In genomic region chr9:127541865-127542264, GRCh38 we compare ENCODE assay signal across 10 cellular contexts.
DNase-seq lines count a peak whose midpoint lies in the region; ATAC-seq and TF ChIP-seq lines count a peak whose summit lies in the region.
"Had no signal": no experiment of that assay in that cellular context is flagged by ENCODE, and none has a peak within 500 bp of the region (broad histone marks: within the 10 kb centered on the region; RNA-seq: fewer than 3 reads in every experiment).

No MANE protein-coding gene starts in this region.

- peak; percentile 3 for ATAC-seq in left lung
- ATAC-seq: natural killer cell treated with Interleukin-12 subunit alpha and Interleukin-12 subunit beta and Interleukin-15 and Interleukin-18, amount 100 ng/mL, for 72 hours had no signal

- H3K4me1 ChIP-seq in left lung (peaks cover 57 to 99% of the 10 kb centered on the region in 2 donors), suprapubic skin (peaks cover 98% of the 10 kb centered on the region)

- DNase-seq in GOT3 (lab: John Stamatoyannopoulos, UW) (peak; percentile 22), cardiac fibroblast (ENCODE audit: low read depth in 2 of 2) (peak; percentile 80 to 84), left lung (no peak), suprapubic skin (ENCODE audit: low spot score in 2 of 2) (peak in 1 of 2 donors; percentile 78), GM10266 (ENCODE audit: extremely low spot score) (no peak), hippocampal formation (lab: John Stamatoyannopoulos, UW) (no peak), glomerular visceral epithelial cell (ENCODE audit: extremely low spot score) (no peak), RKO (ENCODE audit: low spot score) (no peak)
- DNase-seq: NCI-H1694 treated with DMSO at 0.1 percent for 48 hours had no signal

- H3K4me3 ChIP-seq in cardiac fibroblast (replicated peaks in 1 of 2; ENCODE audit: low read depth in 2 of 2, low read length in 2 of 2) (no peak overlapping the region), left lung (no peak overlapping the region), suprapubic skin (no peak overlapping the region)

- TF ChIP-seq CTCF in cardiac fibroblast (IDR thresholded peaks at IDR 0.05; ENCODE audit: low read depth, low read length): no peak
- TF ChIP-seq CTCF in left lung (IDR thresholded peaks at IDR 0.05): no peak
- TF ChIP-seq CTCF in suprapubic skin (IDR thresholded peaks at IDR 0.05): no peak
- TF ChIP-seq CTCF in GM10266 (IDR thresholded peaks at IDR 0.05; ENCODE audit: control insufficient read depth, insufficient read depth, low read depth, missing control alignments): no peak

- TF ChIP-seq EP300 in suprapubic skin (IDR thresholded peaks at IDR 0.05): no peak

- H3K27ac ChIP-seq in left lung (peak overlapping the region; percentile 37 to 71), suprapubic skin (peak overlapping the region; percentile 85)

- H3K9me3 ChIP-seq in left lung: no peaks in the 10 kb centered on the region
- no peaks in the 10 kb centered on the region for H3K9me3 ChIP-seq in suprapubic skin

- 56% methylated on average over 3 of the region's 8 CpGs for WGBS in suprapubic skin

- intact Hi-C loops in left lung (cut with DNase I): no loop called here

- TF ChIP-seq POLR2A in suprapubic skin (IDR thresholded peaks at IDR 0.05): no peak

- H3K36me3 ChIP-seq in left lung (peaks cover 0 to under 1% of the 10 kb centered on the region in 2 donors), suprapubic skin (no peaks in the 10 kb centered on the region)

- H3K27me3 ChIP-seq in left lung (no peaks in the 10 kb centered on the region), suprapubic skin (no peaks in the 10 kb centered on the region)

Comparison
In these comparisons a context has a peak if more than half of its experiments do, and no peak if none do; other contexts are left out.
1. DNase-seq: peak in GOT3 (single experiment) and cardiac fibroblast (2 of 2); none in left lung (0 of 2), GM10266 (single experiment), hippocampal formation (0 of 2), glomerular visceral epithelial cell (single experiment) and RKO (single experiment).